12 cellular contexts compared by ENCODE assay signal in the genomic region with DNA sequence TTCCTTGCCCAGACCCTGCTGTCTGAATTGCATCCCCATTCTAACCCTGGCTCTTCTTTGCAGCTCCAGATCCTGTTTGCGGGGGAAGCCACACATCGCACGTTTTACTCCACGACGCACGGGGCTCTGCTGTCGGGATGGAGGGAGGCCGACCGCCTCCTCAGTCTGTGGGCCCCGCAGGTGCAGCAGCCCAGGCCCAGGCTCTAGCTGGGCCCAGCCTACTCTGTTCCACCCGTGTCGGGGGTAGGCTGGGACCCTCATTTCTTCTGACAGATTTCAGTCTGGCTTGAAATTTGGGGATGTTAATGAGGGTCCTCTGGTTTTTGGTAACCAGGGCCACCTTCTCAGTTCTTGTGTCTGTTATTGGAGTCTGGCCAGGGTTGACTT. TPM values are rescaled to one million over a fixed set of nuclear protein-coding genes. Genes with fewer than 3 reads are reported as not detected.
A peak's percentile ranks its signal among the peaks of the same experiment; 100 is the strongest.
DNase-seq lines count a peak whose midpoint lies in the region; ATAC-seq and FAIRE-seq lines count a peak whose summit lies in the region.
"Had no signal": no experiment of that assay in that cellular context is flagged by ENCODE, and none has a peak within 500 bp of the region (broad histone marks: within the 10 kb centered on the region; RNA-seq: fewer than 3 reads in every experiment).

No MANE protein-coding gene starts in this region.

- no peaks in the 10 kb centered on the region for H3K9me3 Mint-ChIP-seq in CD4-positive, CD25-positive, alpha-beta regulatory T cell
- H3K9me3 Mint-ChIP-seq in activated naive CD4-positive, alpha-beta T cell treated with anti-CD3 and anti-CD28 coated beads, Interleukin-2, amount 50 U/mL, for 72 hours, result no peaks in the 10 kb centered on the region
- no peaks in the 10 kb centered on the region for H3K9me3 Mint-ChIP-seq in naive thymus-derived CD4-positive, alpha-beta T cell

- CTCF ChIA-PET in naive thymus-derived CD4-positive, alpha-beta T cell (lab: Charles Lee), result interaction anchor here (3.5 kb wide), 1 partner anchor 62 kb away, joined by 17 read pairs; no protein-coding TSS in a partner anchor

- H3K9me3 ChIP-seq in CD4-positive, CD25-positive, alpha-beta regulatory T cell (ENCODE audit: control insufficient read depth in 2 of 2, low read length in 2 of 2), result no peaks in the 10 kb centered on the region
- H3K9me3 ChIP-seq in naive thymus-derived CD4-positive, alpha-beta T cell (ENCODE audit: control insufficient read depth in 2 of 3, low read length in 3 of 3), result no peaks in the 10 kb centered on the region
- H3K9me3 ChIP-seq: Peyer's patch, transverse colon had no signal

- no peaks in the 10 kb centered on the region for H3K27me3 Mint-ChIP-seq in CD4-positive, CD25-positive, alpha-beta regulatory T cell
- peaks cover 0 to 2% (median 0%) of the 10 kb centered on the region in 5 donors for H3K27me3 Mint-ChIP-seq in naive thymus-derived CD4-positive, alpha-beta T cell

- H3K36me3 Mint-ChIP-seq in CD4-positive, CD25-positive, alpha-beta regulatory T cell, result no peaks in the 10 kb centered on the region
- peaks cover 0 to 6% of the 10 kb centered on the region in 2 donors for H3K36me3 Mint-ChIP-seq in activated naive CD4-positive, alpha-beta T cell treated with anti-CD3 and anti-CD28 coated beads, Interleukin-2, amount 50 U/mL, for 72 hours
- H3K36me3 Mint-ChIP-seq in naive thymus-derived CD4-positive, alpha-beta T cell, result peaks cover 0 to 4% (median 0%) of the 10 kb centered on the region in 5 donors

- H3K27ac ChIP-seq in CD4-positive, CD25-positive, alpha-beta regulatory T cell (ENCODE audit: insufficient read depth, low read length, poor library complexity, severe bottlenecking), result peak overlapping the region; percentile 82
- H3K27ac ChIP-seq in naive thymus-derived CD4-positive, alpha-beta T cell (ENCODE audit: low read depth, low read length), result peak overlapping the region; percentile 3

- no peak for ATAC-seq in CD4-positive, CD25-positive, alpha-beta regulatory T cell (ENCODE audit: low read depth in 2 of 2)
- ATAC-seq in activated naive CD4-positive, alpha-beta T cell treated with anti-CD3 and anti-CD28 coated beads, Interleukin-2, amount 50 U/mL, for 72 hours, result no peak
- ATAC-seq in naive thymus-derived CD4-positive, alpha-beta T cell, result no peak
- ATAC-seq in HG02885 (IDR thresholded peaks at IDR 0.05; ENCODE audit: poor library complexity, unreplicated experiment), result no peak

- H3K27ac Mint-ChIP-seq in CD4-positive, CD25-positive, alpha-beta regulatory T cell, result peak overlapping the region; percentile 75 to 97 (median 92)
- peak overlapping the region; percentile 91 to 93 for H3K27ac Mint-ChIP-seq in activated naive CD4-positive, alpha-beta T cell treated with anti-CD3 and anti-CD28 coated beads, Interleukin-2, amount 50 U/mL, for 72 hours
- peak overlapping the region in 7 of 9 donors; percentile 32 to 95 (median 90) for H3K27ac Mint-ChIP-seq in naive thymus-derived CD4-positive, alpha-beta T cell

- POLR2A ChIA-PET in naive thymus-derived CD4-positive, alpha-beta T cell (lab: Charles Lee), result interaction anchor here (0.6 to 4.8 kb wide), 7 partner anchors 12 to 84 kb away, joined by 3 to 47 read pairs (median 4); a partner anchor contains a TSS

- H3K4me1 Mint-ChIP-seq in CD4-positive, CD25-positive, alpha-beta regulatory T cell, result peaks cover 22 to 62% (median 24%) of the 10 kb centered on the region in 4 donors
- peaks cover 14 to 53% (median 41%) of the 10 kb centered on the region in 7 donors for H3K4me1 Mint-ChIP-seq in naive thymus-derived CD4-positive, alpha-beta T cell

- peak overlapping the region; percentile 62 to 90 (median 78) for H3K4me3 Mint-ChIP-seq in CD4-positive, CD25-positive, alpha-beta regulatory T cell
- peak overlapping the region in 5 of 10 donors; percentile 12 to 73 (median 30) for H3K4me3 Mint-ChIP-seq in naive thymus-derived CD4-positive, alpha-beta T cell

- H3K36me3 ChIP-seq in CD4-positive, CD25-positive, alpha-beta regulatory T cell (ENCODE audit: control insufficient read depth, insufficient read depth, low read length), result peaks cover 3% of the 10 kb centered on the region
- peaks cover 0 to 9% (median 0%) of the 10 kb centered on the region in 3 experiments for H3K36me3 ChIP-seq in naive thymus-derived CD4-positive, alpha-beta T cell (ENCODE audit: control insufficient read depth in 2 of 3, insufficient read depth in 3 of 3, low read length in 3 of 3)
- H3K36me3 ChIP-seq: transverse colon had no signal

- H3K4me1 ChIP-seq in CD4-positive, CD25-positive, alpha-beta regulatory T cell (ENCODE audit: control insufficient read depth, insufficient read depth, low read length, poor library complexity, severe bottlenecking), result peaks cover 66% of the 10 kb centered on the region
- peaks cover 41 to 43% of the 10 kb centered on the region in 2 donors for H3K4me1 ChIP-seq in naive thymus-derived CD4-positive, alpha-beta T cell (ENCODE audit: control insufficient read depth in 2 of 2, insufficient read depth in 2 of 2, low read length in 2 of 2)

- no peaks in the 10 kb centered on the region for H3K27me3 ChIP-seq in CD4-positive, CD25-positive, alpha-beta regulatory T cell (ENCODE audit: control insufficient read depth, insufficient read depth, low read length)
- no peaks in the 10 kb centered on the region for H3K27me3 ChIP-seq in naive thymus-derived CD4-positive, alpha-beta T cell (ENCODE audit: control insufficient read depth in 2 of 2, insufficient read depth in 2 of 2, low read length in 2 of 2)
- H3K27me3 ChIP-seq: Peyer's patch, transverse colon had no signal

- H3K4me3 ChIP-seq in CD4-positive, CD25-positive, alpha-beta regulatory T cell (ENCODE audit: low read depth, low read length), result no peak overlapping the region
- H3K4me3 ChIP-seq in GM08714 (ENCODE audit: low read length), result peak overlapping the region; percentile 20; the same call in 1 of the 2 replicates
- H3K4me3 ChIP-seq in naive thymus-derived CD4-positive, alpha-beta T cell (ENCODE audit: low read length), result no peak overlapping the region
- H3K4me3 ChIP-seq: Peyer's patch, transverse colon had no signal

- no peak for FAIRE-seq in RCC 7860 (lab: Jason Lieb, UNC)

- intact Hi-C loops in naive thymus-derived CD4-positive, alpha-beta T cell (cut with micrococcal nuclease), result loop anchor here (5.0 kb wide), 5 partner anchors 34 to 1059 kb away; a partner anchor contains a TSS

- no peak for DNase-seq in CD4-positive, CD25-positive, alpha-beta regulatory T cell
- DNase-seq in activated naive CD4-positive, alpha-beta T cell treated with anti-CD3 and anti-CD28 coated beads, Interleukin-2, amount 50 U/mL, for 72 hours (ENCODE audit: low spot score in 2 of 2), result no peak
- no peak for DNase-seq in naive thymus-derived CD4-positive, alpha-beta T cell
- DNase-seq in NCI-H1105 treated with DMSO at 0.1 percent for 48 hours (lab: John Stamatoyannopoulos, UW), result no peak
- no peak for DNase-seq in RCC 7860 (ENCODE audit: low spot score)
- DNase-seq: kidney glomerular epithelial cell, NCI-H2029 treated with DMSO at 0.1 percent for 48 hours, transverse colon had no signal

RNA-seq across cellular contexts. Expression of a gene that starts 2.7 kb away (rescaled TPM):
- 60.8 TPM for total RNA-seq in CD4-positive, CD25-positive, alpha-beta regulatory T cell
- polyA plus RNA-seq in CD4-positive, CD25-positive, alpha-beta regulatory T cell, result 10 to 100 TPM; 36.7 to 46.7 (median 37.2) TPM
- total RNA-seq in activated naive CD4-positive, alpha-beta T cell treated with anti-CD3 and anti-CD28 coated beads, Interleukin-2, amount 50 U/mL, for 72 hours, result 10 to 100 TPM; 39.8 to 65.0 TPM
- total RNA-seq in naive thymus-derived CD4-positive, alpha-beta T cell, result 10 to 100 TPM; 51.0 to 67.1 (median 57.2) TPM
- polyA plus RNA-seq in naive thymus-derived CD4-positive, alpha-beta T cell, result 10 to 100 TPM; 25.6 to 40.7 TPM

RNA-seq across cellular contexts. Expression of a gene that starts 12.2 kb away (rescaled TPM):
- 6.7 TPM for total RNA-seq in CD4-positive, CD25-positive, alpha-beta regulatory T cell
- polyA plus RNA-seq in CD4-positive, CD25-positive, alpha-beta regulatory T cell, result 10 to 100 TPM; 10.1 to 14.3 (median 11.2) TPM
- 1 to 10 TPM; 3.9 to 5.6 TPM for total RNA-seq in activated naive CD4-positive, alpha-beta T cell treated with anti-CD3 and anti-CD28 coated beads, Interleukin-2, amount 50 U/mL, for 72 hours
- 1 to 10 TPM; 1.6 to 9.8 (median 7.7) TPM for total RNA-seq in naive thymus-derived CD4-positive, alpha-beta T cell
- 1 to 10 TPM; 6.1 to 8.7 TPM for polyA plus RNA-seq in naive thymus-derived CD4-positive, alpha-beta T cell

RNA-seq across cellular contexts. Expression of a gene that starts 18.1 kb away (rescaled TPM):
- 16.9 TPM for total RNA-seq in CD4-positive, CD25-positive, alpha-beta regulatory T cell
- polyA plus RNA-seq in CD4-positive, CD25-positive, alpha-beta regulatory T cell, result 10 to 100 TPM; 76.3 to 91.7 (median 88.9) TPM
- total RNA-seq in activated naive CD4-positive, alpha-beta T cell treated with anti-CD3 and anti-CD28 coated beads, Interleukin-2, amount 50 U/mL, for 72 hours, result 10 to 100 TPM; 58.5 to 86.0 TPM
- 10 to 100 TPM; 17.5 to 39.8 (median 28.9) TPM for total RNA-seq in naive thymus-derived CD4-positive, alpha-beta T cell
- 100 to 1,000 TPM in 1 of 2 donors, 10 to 100 TPM in 1; 81.9 to 104 TPM for polyA plus RNA-seq in naive thymus-derived CD4-positive, alpha-beta T cell

RNA-seq across cellular contexts. Expression of a gene that starts 33.2 kb away (rescaled TPM):
- total RNA-seq in CD4-positive, CD25-positive, alpha-beta regulatory T cell, result not detected
- polyA plus RNA-seq in CD4-positive, CD25-positive, alpha-beta regulatory T cell, result under 1 TPM; 0.10 to 0.77 (median 0.25) TPM
- total RNA-seq in activated naive CD4-positive, alpha-beta T cell treated with anti-CD3 and anti-CD28 coated beads, Interleukin-2, amount 50 U/mL, for 72 hours, result not detected
- total RNA-seq in naive thymus-derived CD4-positive, alpha-beta T cell, result not detected
- under 1 TPM; 0.10 to 0.34 TPM for polyA plus RNA-seq in naive thymus-derived CD4-positive, alpha-beta T cell
- total RNA-seq: pulmonary artery endothelial cell, transverse colon had no signal

RNA-seq across cellular contexts. Expression of a gene that starts 33.4 kb away (rescaled TPM):
- total RNA-seq in CD4-positive, CD25-positive, alpha-beta regulatory T cell, result 7.1 TPM
- 10 to 100 TPM; 12.3 to 21.9 (median 17.9) TPM for polyA plus RNA-seq in CD4-positive, CD25-positive, alpha-beta regulatory T cell
- total RNA-seq in activated naive CD4-positive, alpha-beta T cell treated with anti-CD3 and anti-CD28 coated beads, Interleukin-2, amount 50 U/mL, for 72 hours, result 10 to 100 TPM; 24.1 to 24.2 TPM
- 10 to 100 TPM; 11.2 to 24.6 (median 16.9) TPM for total RNA-seq in naive thymus-derived CD4-positive, alpha-beta T cell
- 10 to 100 TPM; 21.9 to 22.9 TPM for polyA plus RNA-seq in naive thymus-derived CD4-positive, alpha-beta T cell
